ENCODE assay signal across 8 cellular contexts in genomic region chr6:26555505-26556262, GRCh38. TPM values are rescaled to one million over a fixed set of nuclear protein-coding genes. Genes with fewer than 3 reads are reported as not detected.
DNase-seq lines count a peak whose midpoint lies in the region; ATAC-seq, FAIRE-seq and TF ChIP-seq lines count a peak whose summit lies in the region.

No MANE protein-coding gene starts in this region.

- H2AFZ ChIP-seq in MM.1S (ENCODE audit: low read length) (peak overlapping the region; percentile 54; the same call in 1 of the 2 replicates), astrocyte (ENCODE audit: low read depth, low read length) (peak overlapping the region; percentile 43)

- no peak for TF ChIP-seq CTCF in MM.1S (IDR thresholded peaks at IDR 0.05; ENCODE audit: low read length)
- TF ChIP-seq CTCF in astrocyte (IDR thresholded peaks at IDR 0.05; ENCODE audit: insufficient read depth, low read depth, low read length): no peak
- no peak for TF ChIP-seq CTCF in upper lobe of left lung (IDR thresholded peaks at IDR 0.05)

- H3K9me2 ChIP-seq in MM.1S (replicated peaks; ENCODE audit: insufficient read depth, low read length): no peaks in the 10 kb centered on the region

- H3K27me3 Mint-ChIP-seq in astrocyte (ENCODE audit: low read depth, unreplicated experiment): no peaks in the 10 kb centered on the region
- peaks cover 0 to 2% (median 0%) of the 10 kb centered on the region in 5 donors for H3K27me3 Mint-ChIP-seq in naive thymus-derived CD8-positive, alpha-beta T cell

- no peak for FAIRE-seq in astrocyte (lab: Jason Lieb, UNC)

- POLR2A ChIA-PET in naive thymus-derived CD8-positive, alpha-beta T cell (lab: Charles Lee): interaction anchor here (0.7 to 3.6 kb wide), 10 partner anchors 8 to 347 kb away, joined by 3 to 28 read pairs (median 8); partner anchors contain the start of gene HMGN4

- WGBS in upper lobe of left lung, 2 donors: 48 to 57% methylated on average over 19 of the region's 19 CpGs

- TF ChIP-seq POLR2A in upper lobe of left lung (IDR thresholded peaks at IDR 0.05): no peak

- no peaks in the 10 kb centered on the region for H3K27me3 ChIP-seq in MM.1S (replicated peaks; ENCODE audit: insufficient read depth, low read length)
- H3K27me3 ChIP-seq in astrocyte (ENCODE audit: insufficient read depth, low read length): no peaks in the 10 kb centered on the region
- H3K27me3 ChIP-seq in upper lobe of left lung: no peaks in the 10 kb centered on the region

- H3K4me2 ChIP-seq in MM.1S (ENCODE audit: low read depth, low read length) (peak overlapping the region; percentile 87), astrocyte (ENCODE audit: low read length) (peak overlapping the region; percentile 86)

- H3K9ac ChIP-seq in MM.1S (ENCODE audit: low read length): peak overlapping the region; percentile 79; the same call in 1 of the 2 replicates
- H3K9ac ChIP-seq in astrocyte (ENCODE audit: low read length): peak overlapping the region; percentile 34

- H3K4me3 ChIP-seq in MM.1S (ENCODE audit: low read length) (peak overlapping the region; percentile 85), astrocyte (ENCODE audit: insufficient read depth, low read depth, low read length) (peak overlapping the region; percentile 63), upper lobe of left lung (peak overlapping the region in 1 of 4 donors; percentile 24)

- no peaks in the 10 kb centered on the region for H3K9me3 Mint-ChIP-seq in astrocyte (ENCODE audit: unreplicated experiment)
- H3K9me3 Mint-ChIP-seq in naive thymus-derived CD8-positive, alpha-beta T cell: peaks cover 0 to 2% (median 0%) of the 10 kb centered on the region in 9 donors

- H3K4me1 Mint-ChIP-seq in astrocyte (ENCODE audit: low read depth, unreplicated experiment): peaks cover 4% of the 10 kb centered on the region
- peaks cover 7 to 18% (median 13%) of the 10 kb centered on the region in 4 donors for H3K4me1 Mint-ChIP-seq in naive thymus-derived CD8-positive, alpha-beta T cell

- no peak for TF ChIP-seq EP300 in upper lobe of left lung (IDR thresholded peaks at IDR 0.05)

- no peaks in the 10 kb centered on the region for H4K20me1 ChIP-seq in MM.1S (ENCODE audit: insufficient read depth, low read length)
- no peaks in the 10 kb centered on the region for H4K20me1 ChIP-seq in astrocyte (ENCODE audit: insufficient read depth, low read length)

- H3K36me3 ChIP-seq in MM.1S (replicated peaks; ENCODE audit: insufficient read depth, low read length) (no peaks in the 10 kb centered on the region), astrocyte (ENCODE audit: insufficient read depth, low read length) (no peaks in the 10 kb centered on the region), upper lobe of left lung (no peaks in the 10 kb centered on the region)

- DNase-seq in DMS53 treated with DMSO at 0.1 percent for 48 hours (lab: John Stamatoyannopoulos, UW; ENCODE audit: unreplicated experiment): peak; percentile 44
- DNase-seq in MM.1S: peak; percentile 41
- DNase-seq in astrocyte (ENCODE audit: low read depth): peak; percentile 48
- no peak for DNase-seq in naive thymus-derived CD8-positive, alpha-beta T cell
- DNase-seq in SW480 (ENCODE audit: low spot score): no peak
- DNase-seq in upper lobe of left lung: no peak

- no peaks in the 10 kb centered on the region for H3K79me2 ChIP-seq in MM.1S (ENCODE audit: low read length)
- no peaks in the 10 kb centered on the region for H3K79me2 ChIP-seq in astrocyte (ENCODE audit: insufficient read depth, low read length)

- H3K4me3 Mint-ChIP-seq in astrocyte (ENCODE audit: unreplicated experiment): no peak overlapping the region
- H3K4me3 Mint-ChIP-seq in naive thymus-derived CD8-positive, alpha-beta T cell: peak overlapping the region in 7 of 10 donors; percentile 1 to 66 (median 55)

- no peak for ATAC-seq in naive thymus-derived CD8-positive, alpha-beta T cell
- ATAC-seq in upper lobe of left lung (ENCODE audit: low FRiP score in 2 of 2) (no peak), HG02852 (IDR thresholded peaks at IDR 0.05; ENCODE audit: unreplicated experiment) (no peak), GM21576 (IDR thresholded peaks at IDR 0.05; ENCODE audit: unreplicated experiment) (no peak)

- peaks cover 33% of the 10 kb centered on the region for H3F3A ChIP-seq in MM.1S (ENCODE audit: insufficient read depth, low read length)

- no peaks in the 10 kb centered on the region for H3K36me3 Mint-ChIP-seq in astrocyte (ENCODE audit: low read depth, unreplicated experiment)
- H3K36me3 Mint-ChIP-seq in naive thymus-derived CD8-positive, alpha-beta T cell: peaks cover 0 to 2% (median 0%) of the 10 kb centered on the region in 3 donors

- H3K9me3 ChIP-seq in MM.1S (replicated peaks; ENCODE audit: insufficient read depth, low read length): no peaks in the 10 kb centered on the region
- no peaks in the 10 kb centered on the region for H3K9me3 ChIP-seq in astrocyte (ENCODE audit: insufficient read depth, low read depth, low read length)
- no peaks in the 10 kb centered on the region for H3K9me3 ChIP-seq in upper lobe of left lung

- H3K27ac ChIP-seq in MM.1S (ENCODE audit: low read length) (peak overlapping the region; percentile 90; the same call in 1 of the 2 replicates), astrocyte (ENCODE audit: low read depth, low read length) (peak overlapping the region; percentile 1), upper lobe of left lung (no peak overlapping the region)

- H3K4me1 ChIP-seq in MM.1S (ENCODE audit: low read length) (0 out of 2 replicates have a peak, but pooled peaks cover 8% of the 10 kb centered on the region), astrocyte (ENCODE audit: insufficient read depth, low read length) (peaks cover 6% of the 10 kb centered on the region), upper lobe of left lung (peaks cover 10 to 17% (median 14%) of the 10 kb centered on the region in 4 donors)

- peak overlapping the region; percentile 67 for H3K27ac Mint-ChIP-seq in astrocyte (ENCODE audit: unreplicated experiment)
- H3K27ac Mint-ChIP-seq in naive thymus-derived CD8-positive, alpha-beta T cell: peak overlapping the region in 8 of 10 donors; percentile 16 to 88 (median 44)

RNA-seq across cellular contexts. Expression of gene HMGN4, which starts 17.5 kb away (rescaled TPM):
- 46.2 and 49.4 TPM in 2 replicates for total RNA-seq in astrocyte
- total RNA-seq in naive thymus-derived CD8-positive, alpha-beta T cell: 10 to 100 TPM; 73.3 to 77.5 TPM
- 100 to 1,000 TPM; 110 to 183 (median 151) TPM for polyA plus RNA-seq in naive thymus-derived CD8-positive, alpha-beta T cell
- 10 to 100 TPM; 35.6 to 76.7 (median 45.5) TPM for total RNA-seq in upper lobe of left lung

RNA-seq across cellular contexts. Expression of gene ABT1, which starts 41.1 kb away (rescaled TPM):
- total RNA-seq in astrocyte: 17.1 and 17.3 TPM in 2 replicates
- total RNA-seq in naive thymus-derived CD8-positive, alpha-beta T cell: 10 to 100 TPM; 41.8 to 43.1 TPM
- 10 to 100 TPM; 36.7 to 43.6 (median 39.9) TPM for polyA plus RNA-seq in naive thymus-derived CD8-positive, alpha-beta T cell
- total RNA-seq in upper lobe of left lung: 10 to 100 TPM in 4 of 6 donors, 1 to 10 TPM in 2; 6.3 to 22.5 (median 15.4) TPM

RNA-seq across cellular contexts. Expression of gene BTN1A1, which starts 55.6 kb away (rescaled TPM):
- total RNA-seq in astrocyte (not detected in 2 replicates), upper lobe of left lung (not detected)
- not detected for total RNA-seq in naive thymus-derived CD8-positive, alpha-beta T cell
- polyA plus RNA-seq in naive thymus-derived CD8-positive, alpha-beta T cell: not detected

Comparison
In these comparisons a context has a peak if more than half of its experiments do, and no peak if none do; other contexts are left out.
1. DNase-seq: peak in DMS53 treated with DMSO at 0.1 percent for 48 hours (single experiment), MM.1S (single experiment) and astrocyte (single experiment); none in naive thymus-derived CD8-positive, alpha-beta T cell (0 of 10), SW480 (single experiment) and upper lobe of left lung (0 of 2).
2. H3K27ac ChIP-seq: peak in MM.1S (single experiment) and astrocyte (single experiment); none in upper lobe of left lung (0 of 4).